In the genomic region with DNA sequence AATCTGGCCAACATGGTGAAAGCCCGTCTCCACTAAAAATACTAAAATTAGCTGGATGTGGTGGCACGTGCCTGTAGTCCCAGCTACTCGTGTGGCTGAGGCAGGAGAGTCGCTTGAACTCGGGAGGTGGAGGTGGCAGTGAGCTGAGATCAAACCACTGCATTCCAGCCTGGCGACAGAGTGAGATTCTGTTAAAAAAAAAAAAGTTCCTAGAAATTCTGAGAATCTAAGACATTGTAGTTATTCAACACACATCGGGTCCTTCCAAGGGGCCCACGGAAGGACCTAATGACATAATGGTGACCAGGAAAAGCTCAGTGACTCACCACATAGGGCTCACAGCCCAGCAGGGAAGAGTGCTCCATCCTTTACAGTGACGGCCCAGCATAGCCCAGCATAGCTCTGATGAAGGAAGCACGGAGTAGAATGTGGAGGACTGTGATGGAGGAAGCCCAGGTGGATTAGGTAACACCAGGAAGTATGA, we compare ENCODE assay signal across 13 cellular contexts. TPM values are rescaled to one million over a fixed set of nuclear protein-coding genes. Genes with fewer than 3 reads are reported as not detected.
"Had no signal": no experiment of that assay in that cellular context is flagged by ENCODE, and none has a peak within 500 bp of the region (broad histone marks: within the 10 kb centered on the region; RNA-seq: fewer than 3 reads in every experiment).

No MANE protein-coding gene starts in this region.

RNA-seq across cellular contexts. Expression of gene CYP2A7, which starts 22.7 kb away (rescaled TPM):
- total RNA-seq: activated CD8-positive, alpha-beta T cell treated with anti-CD3 and anti-CD28 coated beads, Interleukin-2, amount 10 ng/mL, durations not matched to agents 7 days and 5 days; activated T-helper 1 cell treated with anti-CD3 and anti-CD28 coated beads, Interleukin-12 subunit alpha, Interleukin-12 subunit beta, Interleukin-2, Interleukin-4 antibody, amounts not matched to agents 30 ng/mL and 10 ng/mL and 1 ng/mL, durations not matched to agents 14 hours and 24 hours and 36 hours; gastrocnemius medialis; left cardiac atrium; lower leg skin; neural crest cell; sciatic nerve; smooth muscle cell; stomach; suprapubic skin; tibial nerve had no signal
- polyA plus RNA-seq: smooth muscle cell, stomach had no signal

RNA-seq across cellular contexts. Expression of gene CYP2A6, which starts 54.5 kb away (rescaled TPM):
- total RNA-seq: activated CD8-positive, alpha-beta T cell treated with anti-CD3 and anti-CD28 coated beads, Interleukin-2, amount 10 ng/mL, durations not matched to agents 7 days and 5 days; activated T-helper 1 cell treated with anti-CD3 and anti-CD28 coated beads, Interleukin-12 subunit alpha, Interleukin-12 subunit beta, Interleukin-2, Interleukin-4 antibody, amounts not matched to agents 30 ng/mL and 10 ng/mL and 1 ng/mL, durations not matched to agents 14 hours and 24 hours and 36 hours; left cardiac atrium; lower leg skin; neural crest cell; occipital lobe; sciatic nerve; smooth muscle cell; stomach; suprapubic skin had no signal
- polyA plus RNA-seq: esophagus, smooth muscle cell, stomach had no signal
